Comparison of ENCODE assay signal across 9 cellular contexts in genomic region chr2:152740743-152741328, GRCh38. TPM values are rescaled to one million over a fixed set of nuclear protein-coding genes. Genes with fewer than 3 reads are reported as not detected.
DNase-seq lines count a peak whose midpoint lies in the region; ATAC-seq and TF ChIP-seq lines count a peak whose summit lies in the region.
"Had no signal": no experiment of that assay in that cellular context is flagged by ENCODE, and none has a peak within 500 bp of the region (broad histone marks: within the 10 kb centered on the region; RNA-seq: fewer than 3 reads in every experiment).

No MANE protein-coding gene starts in this region.

- H3K4me1 ChIP-seq in BE2C (no peaks in the 10 kb centered on the region), hepatocyte (ENCODE audit: insufficient read depth) (no peaks in the 10 kb centered on the region), thyroid gland (peaks cover 0 to 11% of the 10 kb centered on the region in 2 donors)

- H3K27me3 ChIP-seq in BE2C (no peaks in the 10 kb centered on the region), hepatocyte (no peaks in the 10 kb centered on the region), thyroid gland (no peaks in the 10 kb centered on the region)

- H3K27ac ChIP-seq in hepatocyte (no peak overlapping the region), thyroid gland (no peak overlapping the region)
- H3K27ac ChIP-seq: skin epidermis had no signal

- H3K36me3 ChIP-seq in BE2C (no peaks in the 10 kb centered on the region; the same call in 1 of the 2 replicates), hepatocyte (replicated peaks; ENCODE audit: insufficient read depth, low read depth) (no peaks in the 10 kb centered on the region), thyroid gland (no peaks in the 10 kb centered on the region)

- peak; percentile 86 for ATAC-seq in GM18508 (IDR thresholded peaks at IDR 0.05; ENCODE audit: insufficient read depth, unreplicated experiment)
- peak; percentile 77 for ATAC-seq in HG02943 (IDR thresholded peaks at IDR 0.05; ENCODE audit: low read depth, unreplicated experiment)

- H3K79me2 ChIP-seq in hepatocyte: peaks cover 2% of the 10 kb centered on the region

- H2AFZ ChIP-seq in hepatocyte: no peak overlapping the region

- TF ChIP-seq CTCF in BE2C (IDR thresholded peaks at IDR 0.05; ENCODE audit: low read depth, low read length) (peak; percentile 63), WI38 (IDR thresholded peaks at IDR 0.05; ENCODE audit: low read depth, low read length) (peak; percentile 50; the same call in 1 of the 2 replicates), hepatocyte (IDR thresholded peaks at IDR 0.05; ENCODE audit: poor library complexity) (peak; percentile 98), thyroid gland (IDR thresholded peaks at IDR 0.05) (peak in 5 of 6 experiments; percentile 37 to 92 (median 75))

- 58% methylated on average over 2 of the region's 2 CpGs for WGBS in hepatocyte (ENCODE audit: low lambda C conversion rate, missing lambda C conversion rate)
- 53 to 58% methylated on average over 2 of the region's 2 CpGs for WGBS in thyroid gland, 2 donors

- no peak overlapping the region for H3K4me3 ChIP-seq in BE2C (ENCODE audit: low read depth, low read length)
- H3K4me3 ChIP-seq in WI38 (ENCODE audit: low read depth, low read length): no peak overlapping the region
- H3K4me3 ChIP-seq in hepatocyte: no peak overlapping the region
- H3K4me3 ChIP-seq in thyroid gland (replicated peaks in 1 of 3): no peak overlapping the region
- H3K4me3 ChIP-seq: skin epidermis had no signal

- DNase-seq in BE2C: no peak
- DNase-seq in NCI-H146 (lab: John Stamatoyannopoulos, UW): peak; percentile 23
- DNase-seq in hepatocyte (ENCODE audit: low spot score): peak; percentile 62
- DNase-seq in thyroid gland: no peak
- DNase-seq in activated T-cell treated with anti-CD3 and anti-CD28 coated beads, Interleukin-2, amount 50 U/mL, for 48 hours: no peak

- intact Hi-C loops in thyroid gland (cut with DNase I): no loop called here

- no peaks in the 10 kb centered on the region for H4K20me1 ChIP-seq in hepatocyte (ENCODE audit: insufficient read depth, poor library complexity, severe bottlenecking)

- no peak overlapping the region for H3K4me2 ChIP-seq in hepatocyte

- no peak for TF ChIP-seq POLR2A in thyroid gland (IDR thresholded peaks at IDR 0.05)

- no peaks in the 10 kb centered on the region for H3K9me2 ChIP-seq in hepatocyte (replicated peaks; ENCODE audit: insufficient read depth)

- H3K9me3 ChIP-seq in BE2C (no peaks in the 10 kb centered on the region), hepatocyte (ENCODE audit: low read depth) (no peaks in the 10 kb centered on the region), thyroid gland (no peaks in the 10 kb centered on the region)

RNA-seq across cellular contexts. Expression of gene ARL6IP6, which starts 22.4 kb away (rescaled TPM):
- polyA plus RNA-seq in BE2C (2012; ENCODE audit: insufficient read depth, insufficient read length, low read depth): 8.8 TPM
- 23.2 and 28.6 TPM in 2 replicates for total RNA-seq in hepatocyte
- polyA plus RNA-seq in hepatocyte: 18.2 and 21.1 TPM in 2 replicates
- total RNA-seq in thyroid gland: 10 to 100 TPM; 12.4 to 19.9 (median 14.0) TPM

RNA-seq across cellular contexts. Expression of gene PRPF40A, which starts 23.6 kb away (rescaled TPM):
- polyA plus RNA-seq in BE2C (2012; ENCODE audit: insufficient read depth, insufficient read length, low read depth): 50.1 TPM
- 125 and 131 TPM in 2 replicates for total RNA-seq in hepatocyte
- 99.6 and 101 TPM in 2 replicates for polyA plus RNA-seq in hepatocyte
- 100 to 1,000 TPM in 2 of 4 donors, 10 to 100 TPM in 2; 86.8 to 147 (median 102) TPM for total RNA-seq in thyroid gland

Comparison
In these comparisons a context has a peak if more than half of its experiments do, and no peak if none do; other contexts are left out.
1. DNase-seq: peak in NCI-H146 (single experiment) and hepatocyte (single experiment); none in BE2C (single experiment), thyroid gland (0 of 2) and activated T-cell treated with anti-CD3 and anti-CD28 coated beads, Interleukin-2, amount 50 U/mL, for 48 hours (0 of 2).
2. Peak in every context shown above with its lines, with median percentiles within 50 percentile points of each other: CTCF ChIP-seq.